ENCODE assay signal across 18 cellular contexts in genomic region chr16:13958438-13958837, GRCh38. TPM values are rescaled to one million over a fixed set of nuclear protein-coding genes. Genes with fewer than 3 reads are reported as not detected.
DNase-seq lines count a peak whose midpoint lies in the region; FAIRE-seq and TF ChIP-seq lines count a peak whose summit lies in the region.
"Had no signal": no experiment of that assay in that cellular context is flagged by ENCODE, and none has a peak within 500 bp of the region (broad histone marks: within the 10 kb centered on the region; RNA-seq: fewer than 3 reads in every experiment).

No MANE protein-coding gene starts in this region.

- H3K9me3 ChIP-seq in colonic mucosa = no peaks in the 10 kb centered on the region
- H3K9me3 ChIP-seq: psoas muscle, testis had no signal

- no peaks in the 10 kb centered on the region for H3K4me1 ChIP-seq in colonic mucosa

- peak; percentile 50 for FAIRE-seq in RCC 7860 (lab: Jason Lieb, UNC)

- H3K4me3 ChIP-seq in colonic mucosa = no peak overlapping the region
- no peak overlapping the region for H3K4me3 ChIP-seq in skin epidermis
- no peak overlapping the region for H3K4me3 ChIP-seq in lower leg skin (ENCODE audit: low read depth, poor library complexity, severe bottlenecking)
- H3K4me3 ChIP-seq: cardiac muscle cell, testis had no signal

- DNase-seq in HT-29 (ENCODE audit: low spot score) (peak; percentile 37), RCC 7860 (ENCODE audit: low spot score) (peak; percentile 79), colonic mucosa (no peak), pons (ENCODE audit: low spot score) (no peak), H4 (ENCODE audit: low spot score) (no peak), lower leg skin (ENCODE audit: low spot score in 2 of 2) (no peak), NCI-H1436 treated with DMSO at 0.1 percent for 48 hours (lab: John Stamatoyannopoulos, UW) (no peak)
- DNase-seq: activated CD4-positive, alpha-beta T cell treated with anti-CD3 and anti-CD28 coated beads, Interleukin-2, amount 50 U/mL, for 4 hours; activated T-cell treated with anti-CD3 and anti-CD28 coated beads, Interleukin-2, amount 50 U/mL, for 1 hour; effector CD8-positive, alpha-beta T cell; GDM1; glutamatergic neuron; nephron progenitor cell; stimulated activated CD4-positive, alpha-beta T cell treated with anti-CD3 and anti-CD28 coated beads, Interleukin-4, amount 100 ng/mL, for 4 hours had no signal

- intact Hi-C loops in colonic mucosa (cut with DNase I) (no loop called here), lower leg skin (cut with DNase I; ENCODE audit: low total_unique reads) (no loop called here)

- no peak for TF ChIP-seq POLR2A in lower leg skin (IDR thresholded peaks at IDR 0.05)

- no peaks in the 10 kb centered on the region for H3K36me3 ChIP-seq in colonic mucosa
- H3K36me3 ChIP-seq: cardiac muscle cell had no signal

- peak overlapping the region; percentile 84 for H3K27ac ChIP-seq in colonic mucosa
- peak overlapping the region in 15 of 21 experiments; percentile 11 to 88 (median 78) for H3K27ac ChIP-seq in skin epidermis
- H3K27ac ChIP-seq: cardiac muscle cell had no signal

- H3K9ac ChIP-seq in colonic mucosa (ENCODE audit: low read depth in 2 of 2, low read length in 2 of 2) = no peak overlapping the region

- WGBS in lower leg skin, 2 donors = 80 to 90% methylated on average over 6 of the region's 6 CpGs

- no peaks in the 10 kb centered on the region for H3K27me3 ChIP-seq in colonic mucosa
- H3K27me3 ChIP-seq: cardiac muscle cell, testis had no signal

- TF ChIP-seq CTCF in colonic mucosa (IDR thresholded peaks at IDR 0.05) (no peak), lower leg skin (IDR thresholded peaks at IDR 0.05) (no peak)

RNA-seq across cellular contexts. Expression of gene ERCC4, which starts 38.5 kb away (rescaled TPM):
- 2.8 and 8.0 TPM in 2 replicates for total RNA-seq in HT-29 (2014; rRNA removed; shearing (Covaris generic))
- total RNA-seq in colonic mucosa (1 to 10 TPM; 8.0 to 9.7 TPM), lower leg skin (10 to 100 TPM in 1 of 4 donors, 1 to 10 TPM in 3; 4.0 to 11.6 (median 6.9) TPM)
- total RNA-seq in H4 (2014; rRNA removed; shearing (Covaris generic)) = 4.3 and 5.8 TPM in 2 replicates

Comparison
In these comparisons a context has a peak if more than half of its experiments do, and no peak if none do; other contexts are left out.
1. DNase-seq: peak in HT-29 (single experiment) and RCC 7860 (single experiment); none in colonic mucosa (single experiment), pons (single experiment), H4 (single experiment), lower leg skin (0 of 2) and NCI-H1436 treated with DMSO at 0.1 percent for 48 hours (single experiment).